In the genomic region with DNA sequence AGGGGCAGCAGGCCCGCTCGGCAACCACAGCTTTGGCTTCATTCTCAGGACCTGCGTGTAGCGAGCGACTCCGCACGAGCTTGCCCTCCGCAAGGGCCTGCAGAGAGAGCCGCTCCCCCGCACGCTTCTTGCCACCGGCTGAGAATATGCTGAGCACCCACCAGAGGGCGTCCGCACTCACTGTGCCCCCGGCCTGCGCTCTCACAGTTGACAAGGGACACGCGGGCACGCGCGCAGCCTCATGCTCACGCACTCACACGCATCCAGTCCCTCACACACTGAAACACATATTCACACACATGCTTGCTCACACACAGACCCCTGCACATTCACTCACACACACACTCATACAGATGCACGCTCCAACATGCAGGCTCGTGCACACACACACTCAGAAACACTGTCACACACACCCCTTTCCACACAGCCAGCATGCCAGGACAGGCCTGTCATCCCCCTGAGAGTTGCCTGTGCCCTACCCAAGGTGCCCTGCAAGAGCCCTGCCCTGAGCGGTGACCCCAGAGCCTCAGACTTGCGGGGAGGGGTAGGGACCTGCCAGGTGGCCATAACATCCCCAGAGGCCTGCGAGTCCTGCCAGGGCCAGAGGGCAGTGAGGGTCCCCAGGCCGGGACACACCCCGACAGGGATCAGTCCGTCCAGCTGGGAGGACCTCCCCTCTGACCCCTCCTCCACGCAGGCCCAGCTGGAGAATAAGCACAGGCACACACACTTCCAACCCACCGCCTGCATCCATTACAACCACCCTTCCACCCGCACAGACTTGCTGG, we compare ENCODE assay signal across 8 cellular contexts.
DNase-seq lines count a peak whose midpoint lies in the region; ATAC-seq and TF ChIP-seq lines count a peak whose summit lies in the region.

No MANE protein-coding gene starts in this region.

- H3K27me3 Mint-ChIP-seq in activated T-cell treated with anti-CD3 and anti-CD28 coated beads, Interleukin-2, amount 50 U/mL, for 4 hours (ENCODE audit: low read depth): peaks cover 16% of the 10 kb centered on the region
- peaks cover 28% of the 10 kb centered on the region for H3K27me3 Mint-ChIP-seq in osteocyte (ENCODE audit: unreplicated experiment)

- H3K4me3 ChIP-seq in foreskin fibroblast (ENCODE audit: low read depth in 1 of 2, low read length in 2 of 2): no peak overlapping the region

- no peaks in the 10 kb centered on the region for H3K9me3 Mint-ChIP-seq in activated T-cell treated with anti-CD3 and anti-CD28 coated beads, Interleukin-2, amount 50 U/mL, for 4 hours
- peaks cover 5% of the 10 kb centered on the region for H3K9me3 Mint-ChIP-seq in osteocyte (ENCODE audit: unreplicated experiment)

- peak; percentile 89 for DNase-seq in GM03348 (ENCODE audit: low spot score)
- peak; percentile 71 for DNase-seq in OCI-M1 (lab: John Stamatoyannopoulos, UW)
- DNase-seq in activated T-cell treated with anti-CD3 and anti-CD28 coated beads, Interleukin-2, amount 50 U/mL, for 4 hours: peak; percentile 38
- peak; percentile 24 to 61 for DNase-seq in foreskin fibroblast
- DNase-seq in osteocyte (ENCODE audit: extremely low spot score, unreplicated experiment): no peak

- H3K4me3 Mint-ChIP-seq in activated T-cell treated with anti-CD3 and anti-CD28 coated beads, Interleukin-2, amount 50 U/mL, for 4 hours: no peak overlapping the region
- no peak overlapping the region for H3K4me3 Mint-ChIP-seq in osteocyte (ENCODE audit: unreplicated experiment)

- TF ChIP-seq CTCF in foreskin fibroblast (IDR thresholded peaks at IDR 0.05; ENCODE audit: low read depth, low read length): peak; percentile 84
- TF ChIP-seq CTCF in osteocyte (IDR thresholded peaks at IDR 0.05): peak; percentile 84

- H3K27ac Mint-ChIP-seq in osteocyte (ENCODE audit: unreplicated experiment): no peak overlapping the region

- H3K36me3 Mint-ChIP-seq in activated T-cell treated with anti-CD3 and anti-CD28 coated beads, Interleukin-2, amount 50 U/mL, for 4 hours (ENCODE audit: insufficient read depth): no peaks in the 10 kb centered on the region
- no peaks in the 10 kb centered on the region for H3K36me3 Mint-ChIP-seq in osteocyte (ENCODE audit: unreplicated experiment)

- ATAC-seq in HG03175 (IDR thresholded peaks at IDR 0.05; ENCODE audit: unreplicated experiment): peak; percentile 62
- ATAC-seq in activated T-cell treated with anti-CD3 and anti-CD28 coated beads, Interleukin-2, amount 50 U/mL, for 4 hours: peak; percentile 77 to 78
- ATAC-seq in HG02678 (IDR thresholded peaks at IDR 0.05; ENCODE audit: unreplicated experiment): no peak
- ATAC-seq in GM18909 (IDR thresholded peaks at IDR 0.05; ENCODE audit: poor library complexity, unreplicated experiment): no peak

- H3K4me1 Mint-ChIP-seq in activated T-cell treated with anti-CD3 and anti-CD28 coated beads, Interleukin-2, amount 50 U/mL, for 4 hours (ENCODE audit: low read depth): peaks cover 11% of the 10 kb centered on the region
- H3K4me1 Mint-ChIP-seq in osteocyte (ENCODE audit: unreplicated experiment): peaks cover 4% of the 10 kb centered on the region

Comparison
In these comparisons a context has a peak if more than half of its experiments do, and no peak if none do; other contexts are left out.
1. ATAC-seq: peak in HG03175 (single experiment) and activated T-cell treated with anti-CD3 and anti-CD28 coated beads, Interleukin-2, amount 50 U/mL, for 4 hours (2 of 2); none in HG02678 (single experiment) and GM18909 (single experiment).